ENCODE assay signal across 18 cellular contexts in genomic region chr3:160091441-160091840, GRCh38.
DNase-seq lines count a peak whose midpoint lies in the region; ATAC-seq, FAIRE-seq and TF ChIP-seq lines count a peak whose summit lies in the region.
"Had no signal": no experiment of that assay in that cellular context is flagged by ENCODE, and none has a peak within 500 bp of the region (broad histone marks: within the 10 kb centered on the region; RNA-seq: fewer than 3 reads in every experiment).

No MANE protein-coding gene starts in this region.

- BruUV-seq in HepG2 (replicated peaks; lab: Mats Ljungman, UMichigan): no TSS peak

- CTCF ChIA-PET in HepG2 (lab: Yijun Ruan, JAX; ENCODE audit: low intra/inter-chr PET ratio, low total read pairs): no interaction called here

- H3K36me3 Mint-ChIP-seq in mesothelial cell of epicardium: no peaks in the 10 kb centered on the region
- H3K36me3 Mint-ChIP-seq: CD4-positive, alpha-beta memory T cell had no signal

- WGBS in HepG2 (ENCODE audit: low lambda C conversion rate): 2% methylated on average over 4 of the region's 4 CpGs

- no peaks in the 10 kb centered on the region for H3K27me3 Mint-ChIP-seq in mesothelial cell of epicardium (ENCODE audit: low read depth)
- H3K27me3 Mint-ChIP-seq: CD4-positive, alpha-beta memory T cell had no signal

- intact Hi-C loops in HepG2 (cut with micrococcal nuclease; ENCODE audit: unreplicated experiment) (no loop called here), posterior vena cava (cut with DNase I) (no loop called here)

- no peak overlapping the region for H3K4me2 ChIP-seq in HepG2 (ENCODE audit: low read depth, low read length)
- H3K4me2 ChIP-seq: A549 had no signal

- no peaks in the 10 kb centered on the region for H4K20me1 ChIP-seq in HepG2 (ENCODE audit: insufficient read depth, low read length)

- no peak overlapping the region for H3K4me3 Mint-ChIP-seq in mesothelial cell of epicardium
- H3K4me3 Mint-ChIP-seq: CD4-positive, alpha-beta memory T cell had no signal

- TF ChIP-seq RAD21 in HepG2 (CRISPR knock-in tag; IDR thresholded peaks at IDR 0.05): no peak

- H3K4me1 Mint-ChIP-seq in mesothelial cell of epicardium: no peaks in the 10 kb centered on the region
- H3K4me1 Mint-ChIP-seq: CD4-positive, alpha-beta memory T cell had no signal

- H3K27me3 ChIP-seq in HepG2 (ENCODE audit: control insufficient read depth in 1 of 2, insufficient read depth in 2 of 2, low read length in 2 of 2): peaks cover 0 to 3% of the 10 kb centered on the region in 2 experiments; a peak in 1 of 5 replicates
- H3K27me3 ChIP-seq: BE2C had no signal

- no peak overlapping the region for H3K4me3 ChIP-seq in HepG2 (replicated peaks in 1 of 3; ENCODE audit: insufficient read depth in 1 of 3, low read depth in 2 of 3, low read length in 3 of 3)
- H3K4me3 ChIP-seq: A549, GM12878, GM23248 had no signal

- FAIRE-seq in HepG2 (lab: Jason Lieb, UNC): no peak
- FAIRE-seq: A549, GM12878, GM18507, H54 had no signal

- DNase-seq in NCI-H146 (lab: John Stamatoyannopoulos, UW) (peak; percentile 76), NCI-H69 (lab: John Stamatoyannopoulos, UW) (peak; percentile 7), epithelial cell of prostate (ENCODE audit: low read depth, low spot score) (no peak), HepG2 (ENCODE audit: low spot score) (no peak), activated gamma-delta T cell (lab: John Stamatoyannopoulos, UW) (no peak), posterior vena cava (ENCODE audit: low spot score) (no peak), mesothelial cell of epicardium (ENCODE audit: low spot score in 2 of 2, unreplicated experiment in 2 of 2) (no peak)
- DNase-seq: BE2C; CD4-positive, alpha-beta memory T cell; DMS79; GM23248 had no signal

- TF ChIP-seq CTCF in HepG2 (CRISPR knock-in tag; IDR thresholded peaks at IDR 0.05) (no peak), mesothelial cell of epicardium (IDR thresholded peaks at IDR 0.05; ENCODE audit: unreplicated experiment) (no peak)

- H3K9me3 Mint-ChIP-seq in mesothelial cell of epicardium: peaks cover 6% of the 10 kb centered on the region

- H3K4me1 ChIP-seq in HepG2 (ENCODE audit: insufficient read depth, low read length): peaks cover 18% of the 10 kb centered on the region
- H3K4me1 ChIP-seq: A549, BE2C had no signal

- in situ Hi-C loops in HepG2 (cut with HindIII; ENCODE audit: extremely low pct_ligation_motif_present, low pct_unique_long_range_greater_than_20kb): no loop called here

- H3K27ac ChIP-seq in epithelial cell of prostate (peak overlapping the region; percentile 35), HepG2 (ENCODE audit: extremely low read length, insufficient read depth, low read length) (no peak overlapping the region)
- H3K27ac ChIP-seq: A549, C4-2B, GM23248, HL-60 had no signal

- no peaks in the 10 kb centered on the region for H3K79me2 ChIP-seq in HepG2 (ENCODE audit: insufficient read depth, low read length)

- no peaks in the 10 kb centered on the region for H3K36me3 ChIP-seq in HepG2 (replicated peaks in 1 of 2; ENCODE audit: control insufficient read depth in 1 of 2, insufficient read depth in 2 of 2, low read length in 2 of 2)
- H3K36me3 ChIP-seq: BE2C had no signal

- POLR2A ChIA-PET in HepG2 (lab: Yijun Ruan, JAX): no interaction called here

- TF ChIP-seq EP300 in HepG2 (IDR thresholded peaks at IDR 0.05; ENCODE audit: low read depth in 2 of 2, low read length in 2 of 2) (no peak), HepG2 (CRISPR knock-in tag; IDR thresholded peaks at IDR 0.05; ENCODE audit: borderline replicate concordance) (no peak)

- H2AFZ ChIP-seq in HepG2 (ENCODE audit: low read length): no peak overlapping the region
- H2AFZ ChIP-seq: GM23248 had no signal

- TF ChIP-seq POLR2A in HepG2 (IDR thresholded peaks at IDR 0.05; ENCODE audit: insufficient read depth in 1 of 2, low read depth in 2 of 2, low read length in 2 of 2): no peak

- no peak overlapping the region for H3K9ac ChIP-seq in HepG2 (ENCODE audit: insufficient read depth, low read depth, low read length)
- H3K9ac ChIP-seq: GM23248 had no signal

- no peaks in the 10 kb centered on the region for H3K9me3 ChIP-seq in HepG2 (ENCODE audit: low read length)
- H3K9me3 ChIP-seq: A549, BE2C had no signal

- H3K27ac Mint-ChIP-seq in mesothelial cell of epicardium: no peak overlapping the region
- H3K27ac Mint-ChIP-seq: CD4-positive, alpha-beta memory T cell had no signal

- ATAC-seq in HepG2: no peak; the same call in 2 of the 3 replicates
- ATAC-seq: A549, GM12878, HCT116 had no signal

TF ChIP-seq in HepG2, 621 proteins besides CTCF, POLR2A, EP300 and RAD21:
- TF ChIP-seq CSRNP1 (CRISPR knock-in tag; IDR thresholded peaks at IDR 0.05) (no peak), NR2F6 (IDR thresholded peaks at IDR 0.05) (no peak), NR2F6 (CRISPR knock-in tag; IDR thresholded peaks at IDR 0.05) (0 out of 2 replicates have a peak, but pooled peaks have one; percentile 8), ZNF644 (CRISPR knock-in tag; IDR thresholded peaks at IDR 0.05; ENCODE audit: low read depth) (0 out of 2 replicates have a peak, but pooled peaks have one; percentile 15), RARA (CRISPR knock-in tag; IDR thresholded peaks at IDR 0.05) (0 out of 2 replicates have a peak, but pooled peaks have one; percentile 9), IRX3 (CRISPR knock-in tag; IDR thresholded peaks at IDR 0.05; ENCODE audit: borderline replicate concordance, low read depth) (no peak)

Comparison
In these comparisons a context has a peak if more than half of its experiments do, and no peak if none do; other contexts are left out.
1. DNase-seq: peak in NCI-H146 (single experiment) and NCI-H69 (single experiment); none in epithelial cell of prostate (single experiment), HepG2 (single experiment), activated gamma-delta T cell (single experiment), posterior vena cava (single experiment) and mesothelial cell of epicardium (0 of 2).